ENCODE assay signal across 1 cellular context in the genomic region with DNA sequence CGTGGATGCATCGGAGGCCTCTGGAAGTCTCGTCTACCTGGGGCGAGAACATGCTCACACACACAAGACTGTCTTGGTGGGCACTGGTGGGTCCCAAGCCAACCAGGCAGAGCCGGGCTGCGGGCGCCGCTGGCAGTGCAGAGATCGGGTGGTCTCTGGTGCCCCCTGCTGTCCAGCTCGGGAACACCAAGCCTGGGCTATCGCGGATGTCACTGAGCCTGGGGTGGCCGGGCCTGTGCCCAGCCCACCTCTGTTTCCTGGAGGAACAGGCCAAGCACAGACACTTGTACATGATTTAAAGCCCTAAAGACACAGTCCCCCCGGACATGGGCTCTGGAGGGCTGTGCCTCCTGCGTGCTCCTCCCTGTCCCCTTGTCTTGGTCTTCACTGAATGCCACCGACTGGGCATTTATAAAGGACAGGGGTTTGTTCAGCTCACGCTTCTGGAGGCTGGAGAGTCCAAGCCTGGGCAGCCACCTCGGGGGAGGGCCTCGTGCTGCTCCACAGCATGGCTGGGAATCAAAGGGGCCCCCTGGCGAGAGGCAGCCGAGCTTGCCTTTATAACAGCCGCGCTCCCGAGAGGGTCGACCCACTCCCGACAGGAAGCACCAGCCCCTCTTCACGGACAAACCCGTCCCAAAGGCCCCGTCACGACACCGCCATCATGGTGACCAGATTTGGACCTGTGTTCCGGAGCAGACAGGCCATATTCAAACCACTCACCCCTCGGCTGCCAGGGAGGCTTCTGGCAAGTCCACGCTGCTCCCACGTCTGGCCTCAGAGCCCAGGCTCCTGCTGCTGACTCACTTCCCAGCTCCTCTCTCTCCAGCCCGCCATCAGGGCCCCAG.
TF ChIP-seq lines count a peak whose summit lies in the region.

No MANE protein-coding gene starts in this region.

TF ChIP-seq in IMR-90, 13 proteins besides CTCF, POLR2A, EP300 and RAD21:
- no peak for TF ChIP-seq RCOR1 (IDR thresholded peaks at IDR 0.05; ENCODE audit: insufficient replicate concordance, low read length)
- TF ChIP-seq SMC3 (IDR thresholded peaks at IDR 0.05; ENCODE audit: low read depth, low read length), result peak; percentile 72
- TF ChIP-seq, protein P1, sequence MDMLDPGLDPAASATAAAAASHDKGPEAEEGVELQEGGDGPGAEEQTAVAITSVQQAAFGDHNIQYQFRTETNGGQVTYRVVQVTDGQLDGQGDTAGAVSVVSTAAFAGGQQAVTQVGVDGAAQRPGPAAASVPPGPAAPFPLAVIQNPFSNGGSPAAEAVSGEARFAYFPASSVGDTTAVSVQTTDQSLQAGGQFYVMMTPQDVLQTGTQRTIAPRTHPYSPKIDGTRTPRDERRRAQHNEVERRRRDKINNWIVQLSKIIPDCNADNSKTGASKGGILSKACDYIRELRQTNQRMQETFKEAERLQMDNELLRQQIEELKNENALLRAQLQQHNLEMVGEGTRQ (IDR thresholded peaks at IDR 0.05; ENCODE audit: low read depth, low read length), result no peak
